8 cellular contexts compared by ENCODE assay signal in genomic region chr13:44972956-44973581, GRCh38. TPM values are rescaled to one million over a fixed set of nuclear protein-coding genes. Genes with fewer than 3 reads are reported as not detected.
A peak's percentile ranks its signal among the peaks of the same experiment; 100 is the strongest.
DNase-seq lines count a peak whose midpoint lies in the region; ATAC-seq and TF ChIP-seq lines count a peak whose summit lies in the region.

No MANE protein-coding gene starts in this region.

- H3K4me3 ChIP-seq in esophagus squamous epithelium, result no peak overlapping the region
- no peak overlapping the region for H3K4me3 ChIP-seq in smooth muscle cell

- no peak overlapping the region for H2AFZ ChIP-seq in smooth muscle cell (ENCODE audit: low read depth)

- WGBS in esophagus squamous epithelium, 2 donors, result 6 to 11% methylated on average over 3 of the region's 3 CpGs
- 29% methylated on average over 3 of the region's 3 CpGs for WGBS in smooth muscle cell (ENCODE audit: low lambda C conversion rate)

- TF ChIP-seq POLR2A in esophagus squamous epithelium (IDR thresholded peaks at IDR 0.05), result no peak

- H3K9me3 Mint-ChIP-seq in activated CD8-positive, alpha-beta T cell treated with anti-CD3 and anti-CD28 coated beads for 36 hours, result no peaks in the 10 kb centered on the region
- no peaks in the 10 kb centered on the region for H3K9me3 Mint-ChIP-seq in activated CD8-positive, alpha-beta T cell treated with anti-CD3 and anti-CD28 coated beads, Interleukin-2, amount 10 ng/mL, durations not matched to agents 7 days and 5 days (ENCODE audit: insufficient read depth)
- H3K9me3 Mint-ChIP-seq in activated naive CD8-positive, alpha-beta T cell treated with anti-CD3 and anti-CD28 coated beads for 36 hours, result no peaks in the 10 kb centered on the region

- H3F3A ChIP-seq in smooth muscle cell (ENCODE audit: low read depth), result peaks cover 5% of the 10 kb centered on the region

- H3K27ac ChIP-seq in esophagus squamous epithelium, result no peak overlapping the region
- H3K27ac ChIP-seq in smooth muscle cell (ENCODE audit: low read depth), result no peak overlapping the region

- peaks cover 7% of the 10 kb centered on the region for H4K20me1 ChIP-seq in smooth muscle cell (ENCODE audit: low read depth)

- peaks cover 0 to 46% (median 4%) of the 10 kb centered on the region in 3 donors for H3K36me3 ChIP-seq in esophagus squamous epithelium
- no peaks in the 10 kb centered on the region for H3K36me3 ChIP-seq in smooth muscle cell (ENCODE audit: low read depth)

- H3K4me1 ChIP-seq in esophagus squamous epithelium (peaks cover 0 to 11% (median 0%) of the 10 kb centered on the region in 3 donors), smooth muscle cell (ENCODE audit: low read depth) (peaks cover 4% of the 10 kb centered on the region)

- H3K27me3 Mint-ChIP-seq in activated CD8-positive, alpha-beta T cell treated with anti-CD3 and anti-CD28 coated beads for 36 hours, result no peaks in the 10 kb centered on the region
- H3K27me3 Mint-ChIP-seq in activated CD8-positive, alpha-beta T cell treated with anti-CD3 and anti-CD28 coated beads, Interleukin-2, amount 10 ng/mL, durations not matched to agents 7 days and 5 days (ENCODE audit: low read depth), result no peaks in the 10 kb centered on the region
- H3K27me3 Mint-ChIP-seq in activated naive CD8-positive, alpha-beta T cell treated with anti-CD3 and anti-CD28 coated beads for 36 hours, result no peaks in the 10 kb centered on the region

- H3K27me3 ChIP-seq in esophagus squamous epithelium, result no peaks in the 10 kb centered on the region
- no peaks in the 10 kb centered on the region for H3K27me3 ChIP-seq in smooth muscle cell (ENCODE audit: low read depth)

- H3K4me3 Mint-ChIP-seq in activated CD8-positive, alpha-beta T cell treated with anti-CD3 and anti-CD28 coated beads for 36 hours, result no peak overlapping the region
- no peak overlapping the region for H3K4me3 Mint-ChIP-seq in activated CD8-positive, alpha-beta T cell treated with anti-CD3 and anti-CD28 coated beads, Interleukin-2, amount 10 ng/mL, durations not matched to agents 7 days and 5 days
- H3K4me3 Mint-ChIP-seq in activated naive CD8-positive, alpha-beta T cell treated with anti-CD3 and anti-CD28 coated beads for 36 hours, result no peak overlapping the region

- no peak for ATAC-seq in activated CD8-positive, alpha-beta T cell treated with anti-CD3 and anti-CD28 coated beads for 36 hours
- ATAC-seq in activated CD8-positive, alpha-beta T cell treated with anti-CD3 and anti-CD28 coated beads, Interleukin-2, amount 10 ng/mL, durations not matched to agents 7 days and 5 days, result no peak
- no peak for ATAC-seq in HG03159 (IDR thresholded peaks at IDR 0.05; ENCODE audit: unreplicated experiment)

- intact Hi-C loops in activated CD8-positive, alpha-beta T cell treated with anti-CD3 and anti-CD28 coated beads for 36 hours (cut with micrococcal nuclease), result loop anchor here (5.0 kb wide), 1 partner anchor 491 kb away; no protein-coding TSS in a partner anchor
- intact Hi-C loops in esophagus squamous epithelium (cut with DNase I), result loop anchor here (5.0 kb wide), 1 partner anchor 491 kb away; no protein-coding TSS in a partner anchor

- no peaks in the 10 kb centered on the region for H3K79me2 ChIP-seq in smooth muscle cell (ENCODE audit: low read depth)

- no peak overlapping the region for H3K27ac Mint-ChIP-seq in activated CD8-positive, alpha-beta T cell treated with anti-CD3 and anti-CD28 coated beads for 36 hours
- H3K27ac Mint-ChIP-seq in activated CD8-positive, alpha-beta T cell treated with anti-CD3 and anti-CD28 coated beads, Interleukin-2, amount 10 ng/mL, durations not matched to agents 7 days and 5 days, result no peak overlapping the region
- no peak overlapping the region for H3K27ac Mint-ChIP-seq in activated naive CD8-positive, alpha-beta T cell treated with anti-CD3 and anti-CD28 coated beads for 36 hours

- CTCF ChIA-PET in activated CD8-positive, alpha-beta T cell treated with anti-CD3 and anti-CD28 coated beads for 36 hours (lab: Charles Lee), result interaction anchor here (0.7 to 2.4 kb wide), 7 partner anchors 11 to 335 kb away, joined by 3 to 8 read pairs (median 3); no protein-coding TSS in a partner anchor
- CTCF ChIA-PET in activated CD8-positive, alpha-beta T cell treated with anti-CD3 and anti-CD28 coated beads, Interleukin-2, amount 10 ng/mL, durations not matched to agents 7 days and 5 days (lab: Charles Lee), result interaction anchor here (0.8 to 2.0 kb wide), 12 partner anchors 10 to 490 kb away, joined by 3 to 8 read pairs (median 4); partner anchors contain the start of genes GPALPP1 and NUFIP1

- H3K9ac ChIP-seq in smooth muscle cell (ENCODE audit: low read depth), result no peak overlapping the region

- POLR2A ChIA-PET in activated CD8-positive, alpha-beta T cell treated with anti-CD3 and anti-CD28 coated beads for 36 hours (lab: Charles Lee), result interaction anchor here (0.6 kb wide), 1 partner anchor 339 kb away, joined by 3 read pairs; no protein-coding TSS in a partner anchor
- POLR2A ChIA-PET in activated CD8-positive, alpha-beta T cell treated with anti-CD3 and anti-CD28 coated beads, Interleukin-2, amount 10 ng/mL, durations not matched to agents 7 days and 5 days (lab: Charles Lee), result no interaction called here

- peak; percentile 65 for TF ChIP-seq CTCF in activated CD8-positive, alpha-beta T cell treated with anti-CD3 and anti-CD28 coated beads for 36 hours (IDR thresholded peaks at IDR 0.05)
- TF ChIP-seq CTCF in esophagus squamous epithelium (IDR thresholded peaks at IDR 0.05) (peak in 5 of 6 experiments; percentile 43 to 63 (median 58)), smooth muscle cell (IDR thresholded peaks at IDR 0.05; ENCODE audit: borderline replicate concordance, insufficient read depth, poor library complexity, severe bottlenecking) (peak; percentile 57)

- H3K36me3 Mint-ChIP-seq in activated CD8-positive, alpha-beta T cell treated with anti-CD3 and anti-CD28 coated beads for 36 hours (ENCODE audit: low read depth), result peaks cover 15% of the 10 kb centered on the region
- H3K36me3 Mint-ChIP-seq in activated CD8-positive, alpha-beta T cell treated with anti-CD3 and anti-CD28 coated beads, Interleukin-2, amount 10 ng/mL, durations not matched to agents 7 days and 5 days (ENCODE audit: low read depth), result peaks cover 8% of the 10 kb centered on the region
- H3K36me3 Mint-ChIP-seq in activated naive CD8-positive, alpha-beta T cell treated with anti-CD3 and anti-CD28 coated beads for 36 hours, result peaks cover 8% of the 10 kb centered on the region

- no peaks in the 10 kb centered on the region for H3K4me1 Mint-ChIP-seq in activated CD8-positive, alpha-beta T cell treated with anti-CD3 and anti-CD28 coated beads for 36 hours (ENCODE audit: low read depth)
- H3K4me1 Mint-ChIP-seq in activated CD8-positive, alpha-beta T cell treated with anti-CD3 and anti-CD28 coated beads, Interleukin-2, amount 10 ng/mL, durations not matched to agents 7 days and 5 days (ENCODE audit: low read depth), result no peaks in the 10 kb centered on the region
- no peaks in the 10 kb centered on the region for H3K4me1 Mint-ChIP-seq in activated naive CD8-positive, alpha-beta T cell treated with anti-CD3 and anti-CD28 coated beads for 36 hours

- no peak overlapping the region for H3K4me2 ChIP-seq in smooth muscle cell

- no peak for DNase-seq in activated CD8-positive, alpha-beta T cell treated with anti-CD3 and anti-CD28 coated beads for 36 hours
- no peak for DNase-seq in activated CD8-positive, alpha-beta T cell treated with anti-CD3 and anti-CD28 coated beads, Interleukin-2, amount 10 ng/mL, durations not matched to agents 7 days and 5 days
- DNase-seq in OCI-M1 (lab: John Stamatoyannopoulos, UW), result peak; percentile 58
- DNase-seq in esophagus squamous epithelium (lab: John Stamatoyannopoulos, UW), result no peak
- no peak for DNase-seq in smooth muscle cell (lab: John Stamatoyannopoulos, UW; ENCODE audit: unreplicated experiment)
- DNase-seq in activated naive CD8-positive, alpha-beta T cell treated with anti-CD3 and anti-CD28 coated beads for 36 hours, result no peak
- no peak for DNase-seq in NCI-H2196 (lab: John Stamatoyannopoulos, UW; ENCODE audit: unreplicated experiment)

- no peaks in the 10 kb centered on the region for H3K9me3 ChIP-seq in esophagus squamous epithelium
- H3K9me3 ChIP-seq in smooth muscle cell (replicated peaks; ENCODE audit: low read depth), result no peaks in the 10 kb centered on the region

RNA-seq across cellular contexts. Expression of gene NUFIP1, which starts 16.2 kb away (rescaled TPM):
- 10 to 100 TPM; 10.4 to 11.2 TPM for total RNA-seq in activated CD8-positive, alpha-beta T cell treated with anti-CD3 and anti-CD28 coated beads for 36 hours
- 1 to 10 TPM; 6.0 to 6.1 TPM for total RNA-seq in activated CD8-positive, alpha-beta T cell treated with anti-CD3 and anti-CD28 coated beads, Interleukin-2, amount 10 ng/mL, durations not matched to agents 7 days and 5 days
- total RNA-seq in esophagus squamous epithelium (1 to 10 TPM; 1.5 to 4.0 (median 3.3) TPM), smooth muscle cell (3.8 and 4.2 TPM in 2 replicates)
- polyA plus RNA-seq in smooth muscle cell, result 4.5 and 5.2 TPM in 2 replicates
- 10 to 100 TPM; 14.1 to 14.4 TPM for total RNA-seq in activated naive CD8-positive, alpha-beta T cell treated with anti-CD3 and anti-CD28 coated beads for 36 hours

RNA-seq across cellular contexts. Expression of gene GPALPP1, which starts 16.3 kb away (rescaled TPM):
- 10 to 100 TPM; 30.4 to 31.6 TPM for total RNA-seq in activated CD8-positive, alpha-beta T cell treated with anti-CD3 and anti-CD28 coated beads for 36 hours
- 10 to 100 TPM; 28.9 to 31.9 TPM for total RNA-seq in activated CD8-positive, alpha-beta T cell treated with anti-CD3 and anti-CD28 coated beads, Interleukin-2, amount 10 ng/mL, durations not matched to agents 7 days and 5 days
- total RNA-seq in esophagus squamous epithelium (10 to 100 TPM; 10.5 to 29.6 (median 14.4) TPM), smooth muscle cell (23.1 and 28.4 TPM in 2 replicates)
- polyA plus RNA-seq in smooth muscle cell, result 11.1 and 13.7 TPM in 2 replicates
- 10 to 100 TPM; 29.1 to 32.2 TPM for total RNA-seq in activated naive CD8-positive, alpha-beta T cell treated with anti-CD3 and anti-CD28 coated beads for 36 hours
